In the genomic region with DNA sequence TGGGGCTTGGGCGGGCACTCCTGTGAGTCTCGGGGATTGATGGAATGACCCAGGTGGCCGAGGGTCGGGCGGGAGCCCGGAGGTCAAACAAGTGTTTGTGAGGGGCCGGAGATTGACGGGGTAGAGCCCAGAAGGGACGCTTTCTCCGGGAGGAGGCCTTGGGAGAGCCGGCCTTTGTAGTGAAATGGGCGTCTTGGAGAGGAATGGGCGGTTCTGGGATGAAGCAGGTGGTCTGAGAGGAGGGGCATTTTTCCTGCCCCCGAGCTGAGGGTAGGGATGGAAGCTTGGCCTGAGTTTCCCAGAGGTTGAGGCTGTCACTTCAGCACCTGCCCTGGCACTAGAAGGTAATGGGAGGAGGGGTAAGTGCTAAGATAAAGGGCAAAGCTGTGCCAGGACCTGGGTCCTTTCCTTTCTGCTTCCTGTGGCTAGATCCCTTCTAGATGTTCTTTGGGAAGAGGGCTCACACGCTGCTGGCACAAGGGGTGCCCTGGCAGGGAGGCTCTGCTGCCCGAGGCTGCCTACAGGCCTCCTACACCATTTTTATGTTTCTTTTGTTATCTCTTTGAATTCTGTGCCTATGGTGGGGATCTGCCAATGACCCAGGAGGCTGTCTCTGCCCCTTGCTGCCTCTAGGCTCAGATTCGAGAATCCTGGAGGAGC, we compare ENCODE assay signal across 1 cellular context.
TF ChIP-seq lines count a peak whose summit lies in the region.

No MANE protein-coding gene starts in this region.

TF ChIP-seq in IMR-90, 13 proteins besides CTCF, POLR2A, EP300 and RAD21 (continued from another document):
- TF ChIP-seq, protein P1, sequence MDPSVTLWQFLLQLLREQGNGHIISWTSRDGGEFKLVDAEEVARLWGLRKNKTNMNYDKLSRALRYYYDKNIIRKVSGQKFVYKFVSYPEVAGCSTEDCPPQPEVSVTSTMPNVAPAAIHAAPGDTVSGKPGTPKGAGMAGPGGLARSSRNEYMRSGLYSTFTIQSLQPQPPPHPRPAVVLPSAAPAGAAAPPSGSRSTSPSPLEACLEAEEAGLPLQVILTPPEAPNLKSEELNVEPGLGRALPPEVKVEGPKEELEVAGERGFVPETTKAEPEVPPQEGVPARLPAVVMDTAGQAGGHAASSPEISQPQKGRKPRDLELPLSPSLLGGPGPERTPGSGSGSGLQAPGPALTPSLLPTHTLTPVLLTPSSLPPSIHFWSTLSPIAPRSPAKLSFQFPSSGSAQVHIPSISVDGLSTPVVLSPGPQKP (IDR thresholded peaks at IDR 0.05; ENCODE audit: borderline replicate concordance, low read depth, low read length) = no peak
- no peak for TF ChIP-seq MAFK (IDR thresholded peaks at IDR 0.05; ENCODE audit: low read depth, low read length)
- TF ChIP-seq SMC3 (IDR thresholded peaks at IDR 0.05; ENCODE audit: low read depth, low read length) = no peak
- no peak for TF ChIP-seq MAZ (IDR thresholded peaks at IDR 0.05; ENCODE audit: borderline replicate concordance, low read depth, low read length)
